ENCODE assay signal across 15 cellular contexts in the genomic region with DNA sequence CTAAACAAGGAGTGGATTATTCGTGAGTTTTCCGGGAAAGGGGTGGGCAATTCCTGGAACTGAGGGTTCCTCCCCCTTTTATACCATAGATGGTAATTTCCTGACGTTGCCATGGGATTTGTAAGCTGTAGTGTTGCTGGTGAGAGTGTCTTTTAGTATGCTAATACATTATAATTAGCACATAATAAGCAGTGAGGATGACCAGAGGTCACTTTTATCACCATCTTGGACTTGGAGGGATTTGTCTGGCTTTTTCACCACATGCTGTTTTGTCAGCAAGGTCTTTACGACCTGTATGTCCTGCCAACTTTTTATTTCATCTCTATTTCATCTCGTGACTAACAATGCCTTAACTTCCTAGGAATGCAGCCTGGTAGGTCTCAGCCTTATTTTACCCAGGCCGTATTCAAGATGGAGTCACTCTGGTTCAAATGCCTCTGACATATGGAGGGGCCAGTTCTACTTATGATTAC.
"Had no signal": no experiment of that assay in that cellular context is flagged by ENCODE, and none has a peak within 500 bp of the region (broad histone marks: within the 10 kb centered on the region; RNA-seq: fewer than 3 reads in every experiment).

No MANE protein-coding gene starts in this region.

- H3K9me3 ChIP-seq: transverse colon had no signal

- ATAC-seq: stimulated activated memory B cell treated with anti-CD40 and anti-IgM and Interleukin-4, amounts not matched to agents 10 μg/mL and 1 μg/mL and 100 μg/mL, for 72 hours had no signal

- H3K27ac ChIP-seq: dorsolateral prefrontal cortex, esophagus squamous epithelium, right atrium auricular region had no signal

- H3K27me3 ChIP-seq: dorsolateral prefrontal cortex, esophagus squamous epithelium, right atrium auricular region, transverse colon had no signal

- FAIRE-seq: TTC549 had no signal

- H3K9me3 Mint-ChIP-seq: natural killer cell had no signal

- H3K36me3 Mint-ChIP-seq: natural killer cell had no signal

- H3K27ac Mint-ChIP-seq: activated naive CD4-positive, alpha-beta T cell treated with anti-CD3 and anti-CD28 coated beads, Interleukin-2, amount 10 ng/mL, durations not matched to agents 7 days and 5 days; activated T-helper 2 cell treated with anti-CD3 and anti-CD28 coated beads, Interferon-gamma antibody, Interleukin-2, Interleukin-4, amounts not matched to agents 10 μg/mL and 5 μg/mL and 100 μg/mL, durations not matched to agents 14 hours and 24 hours and 36 hours; natural killer cell; stimulated activated memory B cell treated with anti-CD40 and anti-IgM and Interleukin-4, amounts not matched to agents 10 μg/mL and 1 μg/mL and 100 μg/mL, for 72 hours had no signal

- DNase-seq: activated CD4-positive, alpha-beta T cell treated with anti-CD3 and anti-CD28 coated beads, Interleukin-2, amount 50 U/mL, for 1 hour; activated naive CD4-positive, alpha-beta T cell treated with anti-CD3 and anti-CD28 coated beads, Interleukin-2, amount 10 ng/mL, durations not matched to agents 7 days and 5 days; amygdala; dorsolateral prefrontal cortex; esophagus squamous epithelium; hypothalamus; natural killer cell; posterior cingulate gyrus; stimulated activated CD4-positive, alpha-beta T cell treated with anti-CD3 and anti-CD28 coated beads, Interleukin-1b, Interleukin-23, amount 100 ng/mL, for 48 hours; T-helper 2 cell; transverse colon had no signal

- H3K36me3 ChIP-seq: right atrium auricular region, transverse colon had no signal

- H3K4me3 ChIP-seq: dorsolateral prefrontal cortex, esophagus squamous epithelium, right atrium auricular region, transverse colon had no signal

- H3K4me1 ChIP-seq: esophagus squamous epithelium, right atrium auricular region had no signal
